28 cellular contexts compared by ENCODE assay signal in genomic region chr7:91694221-91694856, GRCh38.
A peak's percentile ranks its signal among the peaks of the same experiment; 100 is the strongest.
DNase-seq lines count a peak whose midpoint lies in the region; TF ChIP-seq lines count a peak whose summit lies in the region.
"Had no signal": no experiment of that assay in that cellular context is flagged by ENCODE, and none has a peak within 500 bp of the region (broad histone marks: within the 10 kb centered on the region; RNA-seq: fewer than 3 reads in every experiment).

No MANE protein-coding gene starts in this region.

- peaks cover 1% of the 10 kb centered on the region for H3K27me3 ChIP-seq in mammary epithelial cell (ENCODE audit: insufficient read depth, low read length)
- no peaks in the 10 kb centered on the region for H3K27me3 ChIP-seq in transverse colon
- H3K27me3 ChIP-seq: foreskin keratinocyte, upper lobe of right lung had no signal

- H3K9me3 ChIP-seq in mammary epithelial cell (replicated peaks; ENCODE audit: insufficient read depth, low read length): no peaks in the 10 kb centered on the region
- no peaks in the 10 kb centered on the region for H3K9me3 ChIP-seq in transverse colon
- H3K9me3 ChIP-seq: upper lobe of right lung had no signal

- H3K9me3 Mint-ChIP-seq in MCF 10A (ENCODE audit: unreplicated experiment) (no peaks in the 10 kb centered on the region), brain (peaks cover 7 to 15% (median 8%) of the 10 kb centered on the region in 5 experiments), nephron (peaks cover 8% of the 10 kb centered on the region)
- H3K9me3 Mint-ChIP-seq in activated naive CD4-positive, alpha-beta T cell treated with anti-CD3 and anti-CD28 coated beads for 36 hours: peaks cover 4% of the 10 kb centered on the region

- TF ChIP-seq POLR2A in transverse colon (IDR thresholded peaks at IDR 0.05): no peak

- in situ Hi-C loops in mammary epithelial cell (cut with MboI; ENCODE audit: low sequenced_read_pairs in 2 of 2): no loop called here
- in situ Hi-C loops in transverse colon (cut with MboI; ENCODE audit: low pct_ligation_motif_present in 1 of 4, low pct_unique_long_range_greater_than_20kb in 1 of 4, low sequenced_read_pairs in 3 of 4): no loop called here

- peaks cover 6% of the 10 kb centered on the region for H3K4me1 Mint-ChIP-seq in MCF 10A (ENCODE audit: insufficient read depth, unreplicated experiment)
- peaks cover 51% of the 10 kb centered on the region for H3K4me1 Mint-ChIP-seq in brain
- H3K4me1 Mint-ChIP-seq in nephron: peaks cover 38% of the 10 kb centered on the region
- H3K4me1 Mint-ChIP-seq in activated naive CD4-positive, alpha-beta T cell treated with anti-CD3 and anti-CD28 coated beads for 36 hours (ENCODE audit: low read depth): no peaks in the 10 kb centered on the region
- H3K4me1 Mint-ChIP-seq: activated CD4-positive, alpha-beta T cell treated with anti-CD3 and anti-CD28 coated beads, Interleukin-2, amount 10 ng/mL, durations not matched to agents 7 days and 5 days; activated CD8-positive, alpha-beta memory T cell treated with anti-CD3 and anti-CD28 coated beads, Interleukin-2, amount 10 ng/mL, durations not matched to agents 7 days and 5 days; immature natural killer cell; natural killer cell had no signal

- no peak overlapping the region for H3K4me2 ChIP-seq in mammary epithelial cell (ENCODE audit: insufficient read depth, low read depth, low read length)
- H3K4me2 ChIP-seq: KMS-11 had no signal

- H3K36me3 ChIP-seq in mammary epithelial cell (ENCODE audit: insufficient read depth, low read length): no peaks in the 10 kb centered on the region
- H3K36me3 ChIP-seq in transverse colon: no peaks in the 10 kb centered on the region
- H3K36me3 ChIP-seq: upper lobe of right lung had no signal

- no peak overlapping the region for H3K9ac ChIP-seq in mammary epithelial cell (ENCODE audit: insufficient read depth, low read length)
- H3K9ac ChIP-seq: KMS-11, parathyroid adenoma had no signal

- intact Hi-C loops in MCF 10A (cut with micrococcal nuclease): no loop called here
- intact Hi-C loops in mammary epithelial cell (cut with micrococcal nuclease): no loop called here
- intact Hi-C loops in transverse colon (cut with DNase I; ENCODE audit: low total_unique reads): no loop called here
- intact Hi-C loops in activated naive CD4-positive, alpha-beta T cell treated with anti-CD3 and anti-CD28 coated beads for 36 hours (cut with micrococcal nuclease): no loop called here

- H3K27ac ChIP-seq in mammary epithelial cell (ENCODE audit: insufficient read depth, low read depth, low read length) (no peak overlapping the region), transverse colon (peak overlapping the region in 3 of 4 donors; percentile 3 to 26 (median 21))
- H3K27ac ChIP-seq: 22Rv1, foreskin keratinocyte, KMS-11, parathyroid adenoma, upper lobe of right lung had no signal

- DNase-seq in MCF 10A (ENCODE audit: unreplicated experiment) (no peak), mammary epithelial cell (no peak), transverse colon (no peak), NCI-H2107 (lab: John Stamatoyannopoulos, UW) (no peak)
- no peak for DNase-seq in activated naive CD4-positive, alpha-beta T cell treated with anti-CD3 and anti-CD28 coated beads for 36 hours
- DNase-seq in activated CD4-positive, alpha-beta T cell treated with anti-CD3 and anti-CD28 coated beads, Interleukin-2, amount 50 U/mL, for 48 hours: no peak
- DNase-seq: activated CD4-positive, alpha-beta T cell treated with anti-CD3 and anti-CD28 coated beads, Interleukin-2, amount 10 ng/mL, durations not matched to agents 7 days and 5 days; activated CD8-positive, alpha-beta memory T cell treated with anti-CD3 and anti-CD28 coated beads, Interleukin-2, amount 10 ng/mL, durations not matched to agents 7 days and 5 days; activated naive CD4-positive, alpha-beta T cell treated with anti-CD3 and anti-CD28 coated beads, Interleukin-2, amount 50 U/mL, for 16 hours; AML-193; DMS53; foreskin keratinocyte; GDM1; GOT3; immature natural killer cell; natural killer cell; NCI-H187 treated with DMSO at 0.1 percent for 48 hours; NCI-H345; PC-3; Right ventricle myocardium superior; stimulated activated CD8-positive, alpha-beta memory T cell treated with anti-CD3 and anti-CD28 coated beads, Interleukin-4, amount 100 ng/mL, for 48 hours; T-helper 9 cell; upper lobe of right lung had no signal

- POLR2A ChIA-PET in MCF 10A (lab: Yijun Ruan, JAX): interaction anchor here (0.7 kb wide), 1 partner anchor 154 kb away, joined by 3 read pairs; no protein-coding TSS in a partner anchor

- H3K27ac Mint-ChIP-seq in MCF 10A (ENCODE audit: low read depth, unreplicated experiment) (peak overlapping the region; percentile 20), brain (peak overlapping the region; percentile 2 to 81 (median 23)), nephron (peak overlapping the region in 2 of 3 experiments; percentile 67 to 71)
- H3K27ac Mint-ChIP-seq in activated naive CD4-positive, alpha-beta T cell treated with anti-CD3 and anti-CD28 coated beads for 36 hours: no peak overlapping the region
- H3K27ac Mint-ChIP-seq: activated CD4-positive, alpha-beta T cell treated with anti-CD3 and anti-CD28 coated beads, Interleukin-2, amount 10 ng/mL, durations not matched to agents 7 days and 5 days; activated CD8-positive, alpha-beta memory T cell treated with anti-CD3 and anti-CD28 coated beads, Interleukin-2, amount 10 ng/mL, durations not matched to agents 7 days and 5 days; immature natural killer cell; natural killer cell had no signal

- CTCF ChIA-PET in MCF 10A (lab: Yijun Ruan, JAX) (no interaction called here), mammary epithelial cell (lab: Charles Lee; ENCODE audit: low non-redundant PET) (no interaction called here)
- CTCF ChIA-PET in activated naive CD4-positive, alpha-beta T cell treated with anti-CD3 and anti-CD28 coated beads for 36 hours (lab: Charles Lee): no interaction called here

- H3K27me3 Mint-ChIP-seq in MCF 10A (ENCODE audit: insufficient read depth, unreplicated experiment) (no peaks in the 10 kb centered on the region), brain (peaks cover 23% of the 10 kb centered on the region), nephron (ENCODE audit: low read depth) (no peaks in the 10 kb centered on the region)
- H3K27me3 Mint-ChIP-seq in activated naive CD4-positive, alpha-beta T cell treated with anti-CD3 and anti-CD28 coated beads for 36 hours (ENCODE audit: low read depth): no peaks in the 10 kb centered on the region
- H3K27me3 Mint-ChIP-seq: activated CD4-positive, alpha-beta T cell treated with anti-CD3 and anti-CD28 coated beads, Interleukin-2, amount 10 ng/mL, durations not matched to agents 7 days and 5 days; activated CD8-positive, alpha-beta memory T cell treated with anti-CD3 and anti-CD28 coated beads, Interleukin-2, amount 10 ng/mL, durations not matched to agents 7 days and 5 days had no signal

- no peak overlapping the region for H2AFZ ChIP-seq in mammary epithelial cell (ENCODE audit: low read depth, low read length)
- H2AFZ ChIP-seq: parathyroid adenoma had no signal

- 61% methylated on average over 3 of the region's 3 CpGs for WGBS in mammary epithelial cell (ENCODE audit: low coverage, missing lambda C conversion rate)
- WGBS in transverse colon (ENCODE audit: low coverage in 1 of 2), 2 donors: 66 to 73% methylated on average over 3 of the region's 3 CpGs

- H3K79me2 ChIP-seq in mammary epithelial cell (ENCODE audit: insufficient read depth, low read length): no peaks in the 10 kb centered on the region
- H3K79me2 ChIP-seq: parathyroid adenoma had no signal

- H3K4me3 ChIP-seq in mammary epithelial cell (replicated peaks in 1 of 3; ENCODE audit: insufficient read depth in 1 of 3, low read depth in 2 of 3, low read length in 3 of 3) (no peak overlapping the region), transverse colon (no peak overlapping the region)
- H3K4me3 ChIP-seq: upper lobe of right lung had no signal

- H4K20me1 ChIP-seq in mammary epithelial cell (ENCODE audit: insufficient read depth, low read length): no peaks in the 10 kb centered on the region

- H3K4me1 ChIP-seq in mammary epithelial cell (ENCODE audit: insufficient read depth, low read length): no peaks in the 10 kb centered on the region
- H3K4me1 ChIP-seq in transverse colon: peaks cover 0 to 6% (median 0%) of the 10 kb centered on the region in 4 donors
- H3K4me1 ChIP-seq: foreskin keratinocyte, parathyroid adenoma, upper lobe of right lung had no signal

- no peak for TF ChIP-seq CTCF in MCF 10A (IDR thresholded peaks at IDR 0.05; ENCODE audit: unreplicated experiment)
- TF ChIP-seq CTCF in mammary epithelial cell (conservative IDR thresholded peaks at IDR 0.05 in 1 of 2, IDR thresholded peaks at IDR 0.05 in 1 of 2; ENCODE audit: extremely low read depth in 1 of 2, insufficient read depth in 1 of 2, low read depth in 1 of 2, low read length in 2 of 2): no peak
- no peak for TF ChIP-seq CTCF in brain (conservative IDR thresholded peaks at IDR 0.05)
- no peak for TF ChIP-seq CTCF in nephron (IDR thresholded peaks at IDR 0.05; ENCODE audit: unreplicated experiment in 3 of 3)
- no peak for TF ChIP-seq CTCF in transverse colon (IDR thresholded peaks at IDR 0.05)

- BruUV-seq in MCF 10A (replicated peaks; lab: Mats Ljungman, UMichigan) (no TSS peak), mammary epithelial cell (replicated peaks; lab: Mats Ljungman, UMichigan) (no TSS peak)

- H3K4me3 Mint-ChIP-seq in MCF 10A (ENCODE audit: unreplicated experiment) (no peak overlapping the region), brain (peak overlapping the region in 1 of 5 experiments; percentile 8), nephron (no peak overlapping the region)
- no peak overlapping the region for H3K4me3 Mint-ChIP-seq in activated naive CD4-positive, alpha-beta T cell treated with anti-CD3 and anti-CD28 coated beads for 36 hours
- H3K4me3 Mint-ChIP-seq: activated CD4-positive, alpha-beta T cell treated with anti-CD3 and anti-CD28 coated beads, Interleukin-2, amount 10 ng/mL, durations not matched to agents 7 days and 5 days; activated CD8-positive, alpha-beta memory T cell treated with anti-CD3 and anti-CD28 coated beads, Interleukin-2, amount 10 ng/mL, durations not matched to agents 7 days and 5 days; immature natural killer cell; natural killer cell had no signal

- dilution Hi-C loops in mammary epithelial cell (cut with HindIII; ENCODE audit: low sequenced_read_pairs): no loop called here

- H3K36me3 Mint-ChIP-seq in MCF 10A (ENCODE audit: insufficient read depth, unreplicated experiment) (no peaks in the 10 kb centered on the region), brain (peaks cover 4% of the 10 kb centered on the region), nephron (ENCODE audit: low read depth) (no peaks in the 10 kb centered on the region)
- no peaks in the 10 kb centered on the region for H3K36me3 Mint-ChIP-seq in activated naive CD4-positive, alpha-beta T cell treated with anti-CD3 and anti-CD28 coated beads for 36 hours (ENCODE audit: low read depth)
- H3K36me3 Mint-ChIP-seq: activated CD8-positive, alpha-beta memory T cell treated with anti-CD3 and anti-CD28 coated beads, Interleukin-2, amount 10 ng/mL, durations not matched to agents 7 days and 5 days; natural killer cell had no signal

- TF ChIP-seq EP300 in transverse colon (IDR thresholded peaks at IDR 0.05; ENCODE audit: low read depth): no peak
